In the genomic region with DNA sequence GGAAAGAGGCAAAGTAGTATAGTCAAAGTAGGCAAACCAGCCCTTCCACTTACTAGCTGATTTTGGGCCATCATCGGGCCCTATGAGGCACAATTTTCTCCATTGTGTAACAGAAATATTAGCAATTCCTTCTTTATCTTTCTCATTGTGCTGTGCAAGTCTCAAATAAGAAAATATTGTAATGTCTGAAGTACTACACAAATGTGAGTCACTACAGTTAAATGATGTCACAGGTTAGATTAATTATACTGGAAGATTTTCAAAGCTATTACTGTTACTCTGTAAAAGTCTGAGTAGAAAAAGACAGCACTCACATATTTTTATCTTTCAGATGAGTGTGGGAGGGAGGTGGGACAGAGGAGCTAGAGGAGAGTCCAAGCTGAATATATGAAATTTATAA, we compare ENCODE assay signal across 13 cellular contexts. TPM values are rescaled to one million over a fixed set of nuclear protein-coding genes. Genes with fewer than 3 reads are reported as not detected.
DNase-seq lines count a peak whose midpoint lies in the region; ATAC-seq, FAIRE-seq and TF ChIP-seq lines count a peak whose summit lies in the region.
"Had no signal": no experiment of that assay in that cellular context is flagged by ENCODE, and none has a peak within 500 bp of the region (broad histone marks: within the 10 kb centered on the region; RNA-seq: fewer than 3 reads in every experiment).

No MANE protein-coding gene starts in this region.

- H3K36me3 Mint-ChIP-seq in activated naive CD4-positive, alpha-beta T cell treated with anti-CD3 and anti-CD28 coated beads, Interleukin-2, amount 50 U/mL, for 24 hours = no peaks in the 10 kb centered on the region
- H3K36me3 Mint-ChIP-seq in stimulated activated naive CD8-positive, alpha-beta T cell treated with anti-CD3 and anti-CD28 coated beads, Interleukin-15, Interleukin-2, amounts not matched to agents 100 ng/mL and 50 ng/mL, for 24 hours (ENCODE audit: low read depth) = no peaks in the 10 kb centered on the region

- H3K27ac ChIP-seq in endothelial cell of umbilical vein (ENCODE audit: insufficient read depth, low read depth, low read length) = no peak overlapping the region

- H3K9me1 ChIP-seq in endothelial cell of umbilical vein (replicated peaks; ENCODE audit: control insufficient read depth, extremely low read depth, insufficient read depth, low read length) = no peaks in the 10 kb centered on the region

- BruUV-seq in endothelial cell of umbilical vein (replicated peaks; lab: Mats Ljungman, UMichigan) = no TSS peak

- peak; percentile 17 for ATAC-seq in HG03571 (IDR thresholded peaks at IDR 0.05; ENCODE audit: unreplicated experiment)
- ATAC-seq: left lobe of liver had no signal

- H4K20me1 ChIP-seq in endothelial cell of umbilical vein (replicated peaks; ENCODE audit: control insufficient read depth, extremely low read depth, insufficient read depth, low read length) = no peaks in the 10 kb centered on the region

- H3K27me3 Mint-ChIP-seq in activated naive CD4-positive, alpha-beta T cell treated with anti-CD3 and anti-CD28 coated beads, Interleukin-2, amount 50 U/mL, for 24 hours = no peaks in the 10 kb centered on the region
- no peaks in the 10 kb centered on the region for H3K27me3 Mint-ChIP-seq in stimulated activated naive CD8-positive, alpha-beta T cell treated with anti-CD3 and anti-CD28 coated beads, Interleukin-15, Interleukin-2, amounts not matched to agents 100 ng/mL and 50 ng/mL, for 24 hours

- no peak overlapping the region for H3K4me3 ChIP-seq in endothelial cell of umbilical vein (replicated peaks in 1 of 3; ENCODE audit: insufficient read depth in 1 of 3, low read depth in 1 of 3, low read length in 3 of 3)

- CTCF ChIA-PET in endothelial cell of umbilical vein (lab: Charles Lee) = interaction anchor here (1.0 to 1.3 kb wide), 3 partner anchors 13 to 28 kb away, joined by 3 read pairs; no protein-coding TSS in a partner anchor

- intact Hi-C loops in endothelial cell of umbilical vein (cut with micrococcal nuclease) = no loop called here

- no peak for FAIRE-seq in endothelial cell of umbilical vein (lab: Jason Lieb, UNC)

- no peak for TF ChIP-seq POLR2A in endothelial cell of umbilical vein (IDR thresholded peaks at IDR 0.05; ENCODE audit: low read depth, low read length)

- H3K36me3 ChIP-seq in endothelial cell of umbilical vein (ENCODE audit: control insufficient read depth in 2 of 2, extremely low read depth in 1 of 2, insufficient read depth in 2 of 2, low read length in 2 of 2) = no peaks in the 10 kb centered on the region

- no peak overlapping the region for H3K9ac ChIP-seq in endothelial cell of umbilical vein (replicated peaks; ENCODE audit: extremely low read depth, insufficient read depth, low read length)

- peaks cover 15% of the 10 kb centered on the region for H3K4me1 Mint-ChIP-seq in activated naive CD4-positive, alpha-beta T cell treated with anti-CD3 and anti-CD28 coated beads, Interleukin-2, amount 50 U/mL, for 24 hours
- peaks cover 19% of the 10 kb centered on the region for H3K4me1 Mint-ChIP-seq in stimulated activated naive CD8-positive, alpha-beta T cell treated with anti-CD3 and anti-CD28 coated beads, Interleukin-15, Interleukin-2, amounts not matched to agents 100 ng/mL and 50 ng/mL, for 24 hours (ENCODE audit: low read depth)

- no peaks in the 10 kb centered on the region for H3K79me2 ChIP-seq in endothelial cell of umbilical vein (ENCODE audit: control insufficient read depth, insufficient read depth, low read length)

- H3K4me3 Mint-ChIP-seq in activated naive CD4-positive, alpha-beta T cell treated with anti-CD3 and anti-CD28 coated beads, Interleukin-2, amount 50 U/mL, for 24 hours = no peak overlapping the region
- peak overlapping the region; percentile 48 for H3K4me3 Mint-ChIP-seq in stimulated activated naive CD8-positive, alpha-beta T cell treated with anti-CD3 and anti-CD28 coated beads, Interleukin-15, Interleukin-2, amounts not matched to agents 100 ng/mL and 50 ng/mL, for 24 hours

- dilution Hi-C loops in endothelial cell of umbilical vein (cut with MboI; ENCODE audit: extremely low pct_ligation_motif_present, low sequenced_read_pairs) = no loop called here

- POLR2A ChIA-PET in endothelial cell of umbilical vein (lab: Charles Lee) = no interaction called here

- DNase-seq in activated naive CD4-positive, alpha-beta T cell (lab: John Stamatoyannopoulos, UW) = no peak
- DNase-seq in endothelial cell of umbilical vein (ENCODE audit: low read depth, low spot score) (peak; percentile 30), NCI-H524 (lab: John Stamatoyannopoulos, UW) (no peak), NCI-H524 treated with DMSO at 0.1 percent for 48 hours (lab: John Stamatoyannopoulos, UW) (no peak), anterior cingulate cortex (lab: John Stamatoyannopoulos, UW) (no peak)
- DNase-seq: activated CD8-positive, alpha-beta memory T cell treated with anti-CD3 and anti-CD28 coated beads for 24 hours; AML-193; NCI-H1092 treated with DMSO at 0.1 percent for 48 hours; Right ventricle myocardium superior had no signal

- H3K4me1 ChIP-seq in endothelial cell of umbilical vein (ENCODE audit: control insufficient read depth, extremely low read depth, insufficient read depth, low read length) = peaks cover 8% of the 10 kb centered on the region

- no peaks in the 10 kb centered on the region for H3K9me3 Mint-ChIP-seq in activated naive CD4-positive, alpha-beta T cell treated with anti-CD3 and anti-CD28 coated beads, Interleukin-2, amount 50 U/mL, for 24 hours
- H3K9me3 Mint-ChIP-seq in stimulated activated naive CD8-positive, alpha-beta T cell treated with anti-CD3 and anti-CD28 coated beads, Interleukin-15, Interleukin-2, amounts not matched to agents 100 ng/mL and 50 ng/mL, for 24 hours = no peaks in the 10 kb centered on the region

- no peak overlapping the region for H3K4me2 ChIP-seq in endothelial cell of umbilical vein (ENCODE audit: insufficient read depth, low read length)

- H2AFZ ChIP-seq in endothelial cell of umbilical vein (ENCODE audit: low read depth, low read length) = peak overlapping the region; percentile 44

- H3K27ac Mint-ChIP-seq in activated naive CD4-positive, alpha-beta T cell treated with anti-CD3 and anti-CD28 coated beads, Interleukin-2, amount 50 U/mL, for 24 hours = peak overlapping the region; percentile 21
- H3K27ac Mint-ChIP-seq in stimulated activated naive CD8-positive, alpha-beta T cell treated with anti-CD3 and anti-CD28 coated beads, Interleukin-15, Interleukin-2, amounts not matched to agents 100 ng/mL and 50 ng/mL, for 24 hours = peak overlapping the region; percentile 74

- H3K27me3 ChIP-seq in endothelial cell of umbilical vein (ENCODE audit: control insufficient read depth in 2 of 2, insufficient read depth in 2 of 2, low read length in 2 of 2) = no peaks in the 10 kb centered on the region

- no peaks in the 10 kb centered on the region for H3K9me3 ChIP-seq in endothelial cell of umbilical vein (replicated peaks; ENCODE audit: control insufficient read depth, insufficient read depth, low read length)

- TF ChIP-seq CTCF in endothelial cell of umbilical vein (IDR thresholded peaks at IDR 0.05; ENCODE audit: extremely low read depth in 1 of 2, insufficient read depth in 1 of 2, low read depth in 1 of 2, low read length in 2 of 2) = no peak

TF ChIP-seq in endothelial cell of umbilical vein, 7 proteins besides CTCF, POLR2A, EP300 and RAD21:
- TF ChIP-seq JUN (IDR thresholded peaks at IDR 0.05; ENCODE audit: borderline replicate concordance, insufficient read depth, insufficient read length, low read depth) (peak; percentile 13), FOS (IDR thresholded peaks at IDR 0.05; ENCODE audit: borderline replicate concordance, insufficient read depth, low read length) (no peak), EZH2 (IDR thresholded peaks at IDR 0.05; ENCODE audit: borderline replicate concordance, low read depth, low read length, severe bottlenecking) (no peak), GATA2 (IDR thresholded peaks at IDR 0.05; ENCODE audit: insufficient read depth, insufficient read length, low read depth, low read length) (no peak), POLR2AphosphoS5 (IDR thresholded peaks at IDR 0.05; ENCODE audit: insufficient read depth, low read depth, low read length) (no peak), MYC (IDR thresholded peaks at IDR 0.05; ENCODE audit: low read depth, low read length) (no peak)
- TF ChIP-seq, protein P1, sequence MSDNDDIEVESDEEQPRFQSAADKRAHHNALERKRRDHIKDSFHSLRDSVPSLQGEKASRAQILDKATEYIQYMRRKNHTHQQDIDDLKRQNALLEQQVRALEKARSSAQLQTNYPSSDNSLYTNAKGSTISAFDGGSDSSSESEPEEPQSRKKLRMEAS (IDR thresholded peaks at IDR 0.05; ENCODE audit: insufficient read depth, insufficient read length) = no peak

RNA-seq across cellular contexts. Expression of a gene that starts 12.4 kb away (rescaled TPM):
- total RNA-seq in endothelial cell of umbilical vein = 0.48 and 1.5 TPM in 2 replicates
- polyA plus RNA-seq in endothelial cell of umbilical vein = 0.30 TPM in 1 of 2 replicates, not detected in the other
- polyA plus RNA-seq in endothelial cell of umbilical vein (2011; cell fraction: cytosol; rRNA removed) = 0.04 and 0.17 TPM in 2 replicates
- polyA plus RNA-seq in endothelial cell of umbilical vein (2011; cell fraction: nucleus; rRNA removed) = 0.50 and 1.1 TPM in 2 replicates
- polyA plus RNA-seq in endothelial cell of umbilical vein (2012) = 0.15 and 0.17 TPM in 2 replicates
- 0.64 and 1.2 TPM in 2 replicates for polyA minus RNA-seq in endothelial cell of umbilical vein
- polyA minus RNA-seq in endothelial cell of umbilical vein (2011; cell fraction: cytosol; rRNA and poly(A)+ RNA removed) = not detected
- not detected in 2 replicates for polyA minus RNA-seq in endothelial cell of umbilical vein (2011; cell fraction: nucleus; rRNA and poly(A)+ RNA removed)
- total RNA-seq: Right ventricle myocardium superior had no signal
